In the genomic region with DNA sequence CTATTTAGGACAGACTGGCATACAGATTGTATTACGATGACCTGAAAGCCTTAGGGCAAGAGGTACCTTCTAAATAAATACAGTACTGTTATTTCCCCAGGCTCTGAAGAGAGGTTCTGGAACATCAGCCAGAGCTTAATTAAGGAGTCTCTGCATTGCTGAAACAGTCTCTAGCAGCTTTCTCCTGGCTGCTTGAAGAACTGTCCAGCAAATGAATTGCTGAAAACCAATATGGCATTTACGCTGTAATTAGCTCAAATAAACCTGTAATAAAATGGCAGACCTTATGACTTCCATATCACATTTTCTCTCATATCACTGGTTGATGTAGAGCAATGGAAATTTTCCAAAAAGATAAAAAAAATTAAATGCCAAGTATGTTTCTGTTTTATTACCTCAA, we compare ENCODE assay signal across 15 cellular contexts.
DNase-seq lines count a peak whose midpoint lies in the region; ATAC-seq and TF ChIP-seq lines count a peak whose summit lies in the region.
"Had no signal": no experiment of that assay in that cellular context is flagged by ENCODE, and none has a peak within 500 bp of the region (broad histone marks: within the 10 kb centered on the region; RNA-seq: fewer than 3 reads in every experiment).

No MANE protein-coding gene starts in this region.

- no peaks in the 10 kb centered on the region for H3F3A ChIP-seq in GM23338 (replicated peaks; ENCODE audit: low read depth)

- no peak overlapping the region for H2AFZ ChIP-seq in GM23338

- no peaks in the 10 kb centered on the region; the same call in 2 of the 3 replicates for H3K9me3 Mint-ChIP-seq in GM23338
- H3K9me3 Mint-ChIP-seq: CD14-positive monocyte had no signal

- no peaks in the 10 kb centered on the region for H3K36me3 Mint-ChIP-seq in GM23338 (ENCODE audit: low read depth)
- H3K36me3 Mint-ChIP-seq: CD14-positive monocyte had no signal

- no peak overlapping the region for H3K27ac Mint-ChIP-seq in GM23338
- H3K27ac Mint-ChIP-seq: CD14-positive monocyte, HFFc6 had no signal

- no peak; the same call in 2 of the 3 replicates for ATAC-seq in GM23338

- POLR2A ChIA-PET in A673 (lab: Charles Lee; ENCODE audit: low non-redundant PET) = no interaction called here

- no peak overlapping the region for H3K4me2 ChIP-seq in GM23338

- intact Hi-C loops in A673 (cut with micrococcal nuclease; ENCODE audit: unreplicated experiment) = no loop called here
- intact Hi-C loops in posterior vena cava (cut with DNase I) = no loop called here

- H3K9me3 ChIP-seq in A673 (ENCODE audit: low read depth, low read length, poor library complexity, severe bottlenecking) = no peaks in the 10 kb centered on the region

- no TSS peak for BruUV-seq in A673 (replicated peaks; lab: Mats Ljungman, UMichigan)

- CTCF ChIA-PET in A673 (lab: Charles Lee) = no interaction called here

- H3K36me3 ChIP-seq in A673 (ENCODE audit: insufficient read depth, low read length, poor library complexity, severe bottlenecking) = no peaks in the 10 kb centered on the region
- no peaks in the 10 kb centered on the region for H3K36me3 ChIP-seq in GM23338 (ENCODE audit: insufficient read depth)

- H3K4me3 ChIP-seq in A673 (ENCODE audit: low read depth, low read length, poor library complexity, severe bottlenecking) (no peak overlapping the region), GM23338 (no peak overlapping the region)

- no peaks in the 10 kb centered on the region for H3K27me3 ChIP-seq in A673 (replicated peaks; ENCODE audit: insufficient read depth, low read depth, low read length, poor library complexity)
- no peaks in the 10 kb centered on the region for H3K27me3 ChIP-seq in GM23338 (ENCODE audit: insufficient read depth)

- no peaks in the 10 kb centered on the region for H3K27me3 Mint-ChIP-seq in GM23338 (ENCODE audit: insufficient read depth, low read depth, poor library complexity)

- no peaks in the 10 kb centered on the region for H3K4me1 Mint-ChIP-seq in GM23338
- H3K4me1 Mint-ChIP-seq: CD14-positive monocyte had no signal

- peak; percentile 1 for DNase-seq in A673 (ENCODE audit: low spot score)
- peak; percentile 41 for DNase-seq in GM23338 (ENCODE audit: low spot score)
- DNase-seq in RPMI8226 = peak; percentile 3
- DNase-seq in iPS-NIHi7 (ENCODE audit: extremely low spot score) = peak; percentile 9
- DNase-seq in NCI-H524 (lab: John Stamatoyannopoulos, UW) = no peak
- no peak for DNase-seq in AG08395 (ENCODE audit: low spot score)
- DNase-seq in posterior vena cava (ENCODE audit: low spot score) = no peak
- DNase-seq: ACHN, AML-193, HFFc6, KBM-7, NCI-H187, NCI-H226, NCI-H524 treated with DMSO at 0.1 percent for 48 hours had no signal

- no peaks in the 10 kb centered on the region for H4K20me1 ChIP-seq in GM23338 (replicated peaks; ENCODE audit: insufficient read depth)

- no peak overlapping the region for H3K4me3 Mint-ChIP-seq in GM23338
- H3K4me3 Mint-ChIP-seq: CD14-positive monocyte, HFFc6 had no signal

- no peaks in the 10 kb centered on the region for H3K79me2 ChIP-seq in GM23338 (replicated peaks; ENCODE audit: insufficient read depth)

- no peak for TF ChIP-seq CTCF in A673 (conservative IDR thresholded peaks at IDR 0.05; ENCODE audit: low read depth, low read length)
- TF ChIP-seq CTCF in GM23338 (conservative IDR thresholded peaks at IDR 0.05; ENCODE audit: low read depth in 2 of 2) = no peak

- H3K4me1 ChIP-seq in A673 (ENCODE audit: insufficient read depth, low read length, poor library complexity, severe bottlenecking) (no peaks in the 10 kb centered on the region), GM23338 (ENCODE audit: insufficient read depth) (no peaks in the 10 kb centered on the region)

- no peak overlapping the region for H3K27ac ChIP-seq in A673 (ENCODE audit: low read depth, low read length, poor library complexity, severe bottlenecking)
- H3K27ac ChIP-seq in GM23338 (ENCODE audit: low read depth) = no peak overlapping the region

- H3K9me2 ChIP-seq in GM23338 (ENCODE audit: insufficient read depth) = no peaks in the 10 kb centered on the region

TF ChIP-seq in GM23338, 12 proteins besides CTCF, POLR2A, EP300 and RAD21:
- TF ChIP-seq EZH2phosphoT487 (IDR thresholded peaks at IDR 0.05; ENCODE audit: unreplicated experiment) (no peak), CREB1 (CRISPR knock-in tag; IDR thresholded peaks at IDR 0.05; ENCODE audit: low read depth) (no peak), NANOG (IDR thresholded peaks at IDR 0.05; ENCODE audit: borderline replicate concordance) (no peak), STAT1 (IDR thresholded peaks at IDR 0.05; ENCODE audit: unreplicated experiment) (no peak), POLR2AphosphoS5 (IDR thresholded peaks at IDR 0.05; ENCODE audit: low read depth) (no peak), JUNB (IDR thresholded peaks at IDR 0.05; ENCODE audit: unreplicated experiment) (no peak)
- TF ChIP-seq, protein P1, sequence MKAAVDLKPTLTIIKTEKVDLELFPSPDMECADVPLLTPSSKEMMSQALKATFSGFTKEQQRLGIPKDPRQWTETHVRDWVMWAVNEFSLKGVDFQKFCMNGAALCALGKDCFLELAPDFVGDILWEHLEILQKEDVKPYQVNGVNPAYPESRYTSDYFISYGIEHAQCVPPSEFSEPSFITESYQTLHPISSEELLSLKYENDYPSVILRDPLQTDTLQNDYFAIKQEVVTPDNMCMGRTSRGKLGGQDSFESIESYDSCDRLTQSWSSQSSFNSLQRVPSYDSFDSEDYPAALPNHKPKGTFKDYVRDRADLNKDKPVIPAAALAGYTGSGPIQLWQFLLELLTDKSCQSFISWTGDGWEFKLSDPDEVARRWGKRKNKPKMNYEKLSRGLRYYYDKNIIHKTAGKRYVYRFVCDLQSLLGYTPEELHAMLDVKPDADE (IDR thresholded peaks at IDR 0.05) = no peak
- TF ChIP-seq, protein P2, sequence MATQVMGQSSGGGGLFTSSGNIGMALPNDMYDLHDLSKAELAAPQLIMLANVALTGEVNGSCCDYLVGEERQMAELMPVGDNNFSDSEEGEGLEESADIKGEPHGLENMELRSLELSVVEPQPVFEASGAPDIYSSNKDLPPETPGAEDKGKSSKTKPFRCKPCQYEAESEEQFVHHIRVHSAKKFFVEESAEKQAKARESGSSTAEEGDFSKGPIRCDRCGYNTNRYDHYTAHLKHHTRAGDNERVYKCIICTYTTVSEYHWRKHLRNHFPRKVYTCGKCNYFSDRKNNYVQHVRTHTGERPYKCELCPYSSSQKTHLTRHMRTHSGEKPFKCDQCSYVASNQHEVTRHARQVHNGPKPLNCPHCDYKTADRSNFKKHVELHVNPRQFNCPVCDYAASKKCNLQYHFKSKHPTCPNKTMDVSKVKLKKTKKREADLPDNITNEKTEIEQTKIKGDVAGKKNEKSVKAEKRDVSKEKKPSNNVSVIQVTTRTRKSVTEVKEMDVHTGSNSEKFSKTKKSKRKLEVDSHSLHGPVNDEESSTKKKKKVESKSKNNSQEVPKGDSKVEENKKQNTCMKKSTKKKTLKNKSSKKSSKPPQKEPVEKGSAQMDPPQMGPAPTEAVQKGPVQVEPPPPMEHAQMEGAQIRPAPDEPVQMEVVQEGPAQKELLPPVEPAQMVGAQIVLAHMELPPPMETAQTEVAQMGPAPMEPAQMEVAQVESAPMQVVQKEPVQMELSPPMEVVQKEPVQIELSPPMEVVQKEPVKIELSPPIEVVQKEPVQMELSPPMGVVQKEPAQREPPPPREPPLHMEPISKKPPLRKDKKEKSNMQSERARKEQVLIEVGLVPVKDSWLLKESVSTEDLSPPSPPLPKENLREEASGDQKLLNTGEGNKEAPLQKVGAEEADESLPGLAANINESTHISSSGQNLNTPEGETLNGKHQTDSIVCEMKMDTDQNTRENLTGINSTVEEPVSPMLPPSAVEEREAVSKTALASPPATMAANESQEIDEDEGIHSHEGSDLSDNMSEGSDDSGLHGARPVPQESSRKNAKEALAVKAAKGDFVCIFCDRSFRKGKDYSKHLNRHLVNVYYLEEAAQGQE (IDR thresholded peaks at IDR 0.05; ENCODE audit: unreplicated experiment) = peak; percentile 75

Comparison
In these comparisons a context has a peak if more than half of its experiments do, and no peak if none do; other contexts are left out.
1. DNase-seq: peak in A673 (single experiment), GM23338 (single experiment), RPMI8226 (single experiment) and iPS-NIHi7 (single experiment); none in NCI-H524 (0 of 2), AG08395 (single experiment) and posterior vena cava (single experiment).